In genomic region chr5:140181525-140181924, GRCh38 we compare ENCODE assay signal across 23 cellular contexts. TPM values are rescaled to one million over a fixed set of nuclear protein-coding genes. Genes with fewer than 3 reads are reported as not detected.
A peak's percentile ranks its signal among the peaks of the same experiment; 100 is the strongest.
DNase-seq lines count a peak whose midpoint lies in the region; ATAC-seq and TF ChIP-seq lines count a peak whose summit lies in the region.
"Had no signal": no experiment of that assay in that cellular context is flagged by ENCODE, and none has a peak within 500 bp of the region (broad histone marks: within the 10 kb centered on the region; RNA-seq: fewer than 3 reads in every experiment).

No MANE protein-coding gene starts in this region.

- peaks cover 74% of the 10 kb centered on the region for H3K79me2 ChIP-seq in osteoblast (ENCODE audit: insufficient read depth, low read length)

- TF ChIP-seq EP300 in esophagus muscularis mucosa (IDR thresholded peaks at IDR 0.05) (no peak), ovary (IDR thresholded peaks at IDR 0.05) (no peak)

- no peak for TF ChIP-seq POLR2A in esophagus muscularis mucosa (IDR thresholded peaks at IDR 0.05; ENCODE audit: low read depth)
- no peak for TF ChIP-seq POLR2A in ovary (IDR thresholded peaks at IDR 0.05)

- H4K20me1 ChIP-seq in osteoblast (ENCODE audit: insufficient read depth, low read length) = no peaks in the 10 kb centered on the region

- no peaks in the 10 kb centered on the region for H3K9me3 ChIP-seq in esophagus muscularis mucosa
- no peaks in the 10 kb centered on the region for H3K9me3 ChIP-seq in osteoblast (ENCODE audit: low read depth, low read length)
- H3K9me3 ChIP-seq in ovary = no peaks in the 10 kb centered on the region
- H3K9me3 ChIP-seq: prostate gland, thoracic aorta had no signal

- intact Hi-C loops in natural killer cell (cut with micrococcal nuclease) = no loop called here
- intact Hi-C loops in esophagus muscularis mucosa (cut with DNase I) = no loop called here
- intact Hi-C loops in ovary (cut with DNase I) = no loop called here

- no peaks in the 10 kb centered on the region for H3K36me3 Mint-ChIP-seq in natural killer cell treated with Interleukin-12 subunit alpha and Interleukin-12 subunit beta and Interleukin-15 and Interleukin-18, amount 100 ng/mL, for 72 hours
- H3K36me3 Mint-ChIP-seq in natural killer cell = no peaks in the 10 kb centered on the region
- no peaks in the 10 kb centered on the region for H3K36me3 Mint-ChIP-seq in activated T-cell treated with anti-CD3 and anti-CD28 coated beads, Interleukin-2, amount 50 U/mL, for 4 hours (ENCODE audit: insufficient read depth)
- H3K36me3 Mint-ChIP-seq: activated naive CD4-positive, alpha-beta T cell treated with anti-CD3 and anti-CD28 coated beads, Interleukin-2, amount 50 U/mL, for 24 hours; WTC11 had no signal

- no peaks in the 10 kb centered on the region for H3K27me3 ChIP-seq in esophagus muscularis mucosa
- no peaks in the 10 kb centered on the region for H3K27me3 ChIP-seq in osteoblast (ENCODE audit: insufficient read depth, low read length)
- no peaks in the 10 kb centered on the region for H3K27me3 ChIP-seq in ovary

- TF ChIP-seq CTCF in natural killer cell (IDR thresholded peaks at IDR 0.05) (no peak), esophagus muscularis mucosa (IDR thresholded peaks at IDR 0.05) (no peak), osteoblast (IDR thresholded peaks at IDR 0.05; ENCODE audit: extremely low read depth, low read depth, low read length) (no peak), ovary (IDR thresholded peaks at IDR 0.05) (no peak)

- H3K36me3 ChIP-seq in esophagus muscularis mucosa (no peaks in the 10 kb centered on the region), osteoblast (ENCODE audit: insufficient read depth, low read length) (no peaks in the 10 kb centered on the region), ovary (no peaks in the 10 kb centered on the region)
- H3K36me3 ChIP-seq: prostate gland, thoracic aorta had no signal

- no peak overlapping the region for H2AFZ ChIP-seq in osteoblast (ENCODE audit: low read length)

- H3K27ac Mint-ChIP-seq in natural killer cell treated with Interleukin-12 subunit alpha and Interleukin-12 subunit beta and Interleukin-15 and Interleukin-18, amount 100 ng/mL, for 72 hours = peak overlapping the region; percentile 58 to 65
- H3K27ac Mint-ChIP-seq in natural killer cell = no peak overlapping the region
- H3K27ac Mint-ChIP-seq: activated CD4-positive, alpha-beta memory T cell treated with anti-CD3 and anti-CD28 coated beads, Interleukin-2, amount 10 ng/mL, durations not matched to agents 7 days and 5 days; activated naive CD4-positive, alpha-beta T cell treated with anti-CD3 and anti-CD28 coated beads, Interleukin-2, amount 50 U/mL, for 24 hours; WTC11 had no signal

- H3K4me2 ChIP-seq in osteoblast (ENCODE audit: insufficient read depth, low read length) = peak overlapping the region; percentile 59

- H3K4me3 Mint-ChIP-seq in natural killer cell treated with Interleukin-12 subunit alpha and Interleukin-12 subunit beta and Interleukin-15 and Interleukin-18, amount 100 ng/mL, for 72 hours = peak overlapping the region; percentile 61
- no peak overlapping the region for H3K4me3 Mint-ChIP-seq in natural killer cell
- no peak overlapping the region for H3K4me3 Mint-ChIP-seq in activated T-cell treated with anti-CD3 and anti-CD28 coated beads, Interleukin-2, amount 50 U/mL, for 4 hours
- H3K4me3 Mint-ChIP-seq: activated CD4-positive, alpha-beta memory T cell treated with anti-CD3 and anti-CD28 coated beads, Interleukin-2, amount 10 ng/mL, durations not matched to agents 7 days and 5 days; activated naive CD4-positive, alpha-beta T cell treated with anti-CD3 and anti-CD28 coated beads, Interleukin-2, amount 50 U/mL, for 24 hours; WTC11 had no signal

- H3K4me1 Mint-ChIP-seq in natural killer cell treated with Interleukin-12 subunit alpha and Interleukin-12 subunit beta and Interleukin-15 and Interleukin-18, amount 100 ng/mL, for 72 hours (ENCODE audit: low read depth in 2 of 2) = peaks cover 6 to 9% of the 10 kb centered on the region in 2 donors
- peaks cover 0 to 7% of the 10 kb centered on the region in 2 donors for H3K4me1 Mint-ChIP-seq in natural killer cell
- H3K4me1 Mint-ChIP-seq in activated T-cell treated with anti-CD3 and anti-CD28 coated beads, Interleukin-2, amount 50 U/mL, for 4 hours (ENCODE audit: low read depth) = no peaks in the 10 kb centered on the region
- H3K4me1 Mint-ChIP-seq: activated naive CD4-positive, alpha-beta T cell treated with anti-CD3 and anti-CD28 coated beads, Interleukin-2, amount 50 U/mL, for 24 hours had no signal

- no peak overlapping the region for H3K4me3 ChIP-seq in esophagus muscularis mucosa
- H3K4me3 ChIP-seq in osteoblast (ENCODE audit: insufficient read depth, low read length) = no peak overlapping the region
- no peak overlapping the region for H3K4me3 ChIP-seq in ovary
- H3K4me3 ChIP-seq: prostate gland, thoracic aorta had no signal

- no peaks in the 10 kb centered on the region for H3K27me3 Mint-ChIP-seq in natural killer cell treated with Interleukin-12 subunit alpha and Interleukin-12 subunit beta and Interleukin-15 and Interleukin-18, amount 100 ng/mL, for 72 hours
- peaks cover 0 to 3% of the 10 kb centered on the region in 2 donors for H3K27me3 Mint-ChIP-seq in natural killer cell (ENCODE audit: low read depth in 2 of 2)
- H3K27me3 Mint-ChIP-seq in activated T-cell treated with anti-CD3 and anti-CD28 coated beads, Interleukin-2, amount 50 U/mL, for 4 hours (ENCODE audit: low read depth) = peaks cover 2% of the 10 kb centered on the region
- H3K27me3 Mint-ChIP-seq: activated CD4-positive, alpha-beta memory T cell treated with anti-CD3 and anti-CD28 coated beads, Interleukin-2, amount 10 ng/mL, durations not matched to agents 7 days and 5 days had no signal

- DNase-seq in natural killer cell treated with Interleukin-12 subunit alpha and Interleukin-12 subunit beta and Interleukin-15 and Interleukin-18, amount 100 ng/mL, for 72 hours (ENCODE audit: low spot score) = no peak
- DNase-seq in natural killer cell (no peak), esophagus muscularis mucosa (ENCODE audit: extremely low spot score) (no peak), osteoblast (ENCODE audit: insufficient read length, low spot score, missing footprints) (no peak), ovary (no peak), NCI-H1092 (lab: John Stamatoyannopoulos, UW) (no peak), NAMALWA (ENCODE audit: low spot score) (no peak)
- no peak for DNase-seq in activated T-cell treated with anti-CD3 and anti-CD28 coated beads, Interleukin-2, amount 50 U/mL, for 4 hours
- DNase-seq: ACHN; activated CD4-positive, alpha-beta memory T cell treated with anti-CD3 and anti-CD28 coated beads, Interleukin-2, amount 10 ng/mL, durations not matched to agents 7 days and 5 days; activated T-cell treated with anti-CD3 and anti-CD28 coated beads, Interleukin-2, amount 50 U/mL, for 48 hours; DMS153; IMR-90; NCI-H1930; SHP77 treated with DMSO at 0.1 percent for 48 hours; stimulated activated CD4-positive, alpha-beta T cell treated with anti-CD3 and anti-CD28 coated beads, Interleukin-12 subunit alpha, Interleukin-12 subunit beta, amount 100 ng/mL, for 4 hours; T-helper 2 cell had no signal

- no peaks in the 10 kb centered on the region for H3K9me3 Mint-ChIP-seq in natural killer cell treated with Interleukin-12 subunit alpha and Interleukin-12 subunit beta and Interleukin-15 and Interleukin-18, amount 100 ng/mL, for 72 hours
- H3K9me3 Mint-ChIP-seq in natural killer cell = no peaks in the 10 kb centered on the region
- H3K9me3 Mint-ChIP-seq in activated T-cell treated with anti-CD3 and anti-CD28 coated beads, Interleukin-2, amount 50 U/mL, for 4 hours = no peaks in the 10 kb centered on the region
- H3K9me3 Mint-ChIP-seq: activated CD4-positive, alpha-beta memory T cell treated with anti-CD3 and anti-CD28 coated beads, Interleukin-2, amount 10 ng/mL, durations not matched to agents 7 days and 5 days; activated naive CD4-positive, alpha-beta T cell treated with anti-CD3 and anti-CD28 coated beads, Interleukin-2, amount 50 U/mL, for 24 hours; WTC11 had no signal

- peaks cover 46 to 80% (median 72%) of the 10 kb centered on the region in 4 donors for H3K4me1 ChIP-seq in esophagus muscularis mucosa
- peaks cover 38% of the 10 kb centered on the region for H3K4me1 ChIP-seq in osteoblast (ENCODE audit: insufficient read depth, low read length)
- H3K4me1 ChIP-seq in ovary (ENCODE audit: insufficient read depth) = peaks cover 6% of the 10 kb centered on the region
- H3K4me1 ChIP-seq: prostate gland had no signal

- 93% methylated on average over 3 of the region's 3 CpGs for WGBS in esophagus muscularis mucosa
- 91 to 97% (median 91%) methylated on average over 3 of the region's 3 CpGs for WGBS in ovary, 3 donors

- ATAC-seq in natural killer cell treated with Interleukin-12 subunit alpha and Interleukin-12 subunit beta and Interleukin-15 and Interleukin-18, amount 100 ng/mL, for 72 hours = no peak
- ATAC-seq in natural killer cell = no peak
- no peak for ATAC-seq in activated T-cell treated with anti-CD3 and anti-CD28 coated beads, Interleukin-2, amount 50 U/mL, for 4 hours
- ATAC-seq: WTC11 had no signal

- H3K27ac ChIP-seq in esophagus muscularis mucosa (replicated peaks in 1 of 4) (peak overlapping the region; percentile 13 to 63 (median 57)), osteoblast (ENCODE audit: low read depth, low read length) (peak overlapping the region; percentile 38), ovary (no peak overlapping the region)
- H3K27ac ChIP-seq: C4-2B, epithelial cell of prostate, prostate gland, thoracic aorta had no signal

RNA-seq across cellular contexts. Expression of gene CYSTM1, which starts 6.5 kb away (rescaled TPM):
- total RNA-seq in natural killer cell treated with Interleukin-12 subunit alpha and Interleukin-12 subunit beta and Interleukin-15 and Interleukin-18, amount 100 ng/mL, for 72 hours = 10 to 100 TPM; 11.7 to 14.8 TPM
- total RNA-seq in natural killer cell (1 to 10 TPM; 3.9 to 4.9 (median 4.2) TPM), esophagus muscularis mucosa (10 to 100 TPM; 54.0 to 81.0 (median 67.8) TPM), osteoblast (24.2 and 27.9 TPM in 2 replicates), ovary (100 to 1,000 TPM in 1 of 7 donors, 10 to 100 TPM in 6; 24.6 to 143 (median 40.6) TPM)
- total RNA-seq in activated T-cell treated with anti-CD3 and anti-CD28 coated beads, Interleukin-2, amount 50 U/mL, for 4 hours = 10 to 100 TPM; 16.4 to 20.0 (median 17.6) TPM
- 10 to 100 TPM; 34.1 to 35.4 TPM for polyA plus RNA-seq in ovary

RNA-seq across cellular contexts. Expression of gene IGIP, which starts 55.8 kb away (rescaled TPM):
- 1 to 10 TPM; 2.6 to 3.1 TPM for total RNA-seq in natural killer cell treated with Interleukin-12 subunit alpha and Interleukin-12 subunit beta and Interleukin-15 and Interleukin-18, amount 100 ng/mL, for 72 hours
- 1 to 10 TPM; 2.2 to 4.0 (median 4.0) TPM for total RNA-seq in natural killer cell
- 10 to 100 TPM; 17.6 to 31.9 (median 27.3) TPM for total RNA-seq in esophagus muscularis mucosa
- 10.5 and 13.0 TPM in 2 replicates for total RNA-seq in osteoblast
- 1 to 10 TPM; 1.0 to 1.8 (median 1.5) TPM for total RNA-seq in activated T-cell treated with anti-CD3 and anti-CD28 coated beads, Interleukin-2, amount 50 U/mL, for 4 hours
- total RNA-seq in ovary = 10 to 100 TPM in 6 of 7 donors, 1 to 10 TPM in 1; 8.6 to 17.3 (median 15.5) TPM
- polyA plus RNA-seq in ovary = 1 to 10 TPM; 6.8 to 8.8 TPM

Comparison
In these comparisons a context has a peak if more than half of its experiments do, and no peak if none do; other contexts are left out.
1. H3K27ac Mint-ChIP-seq: peak in natural killer cell treated with Interleukin-12 subunit alpha and Interleukin-12 subunit beta and Interleukin-15 and Interleukin-18, amount 100 ng/mL, for 72 hours (2 of 2); none in natural killer cell (0 of 2).
2. H3K27ac ChIP-seq: peak in esophagus muscularis mucosa (4 of 4) and osteoblast (single experiment); none in ovary (0 of 2).